In the genomic region with DNA sequence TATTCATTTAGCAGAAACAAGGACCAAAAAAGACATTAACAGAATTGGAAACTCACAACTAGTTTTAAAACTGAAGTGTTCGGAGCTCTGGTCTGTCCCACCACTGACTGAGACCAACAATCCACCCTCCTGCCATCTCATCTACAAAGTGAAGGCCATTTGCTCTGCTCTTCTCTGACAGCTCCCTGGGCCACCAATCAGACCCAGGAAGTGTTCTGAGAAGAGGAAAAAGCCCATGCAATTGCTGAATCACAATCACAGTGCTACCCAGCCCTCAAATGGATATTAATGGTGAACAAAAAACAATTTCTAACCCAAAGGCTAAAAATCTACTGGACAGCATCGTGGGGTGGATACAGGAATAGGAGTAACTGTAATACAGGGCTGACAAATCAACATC, we compare ENCODE assay signal across 3 cellular contexts.
TF ChIP-seq lines count a peak whose summit lies in the region.

No MANE protein-coding gene starts in this region.

TF ChIP-seq in A549, 52 proteins besides CTCF, POLR2A, EP300 and RAD21:
- TF ChIP-seq, protein P1, sequence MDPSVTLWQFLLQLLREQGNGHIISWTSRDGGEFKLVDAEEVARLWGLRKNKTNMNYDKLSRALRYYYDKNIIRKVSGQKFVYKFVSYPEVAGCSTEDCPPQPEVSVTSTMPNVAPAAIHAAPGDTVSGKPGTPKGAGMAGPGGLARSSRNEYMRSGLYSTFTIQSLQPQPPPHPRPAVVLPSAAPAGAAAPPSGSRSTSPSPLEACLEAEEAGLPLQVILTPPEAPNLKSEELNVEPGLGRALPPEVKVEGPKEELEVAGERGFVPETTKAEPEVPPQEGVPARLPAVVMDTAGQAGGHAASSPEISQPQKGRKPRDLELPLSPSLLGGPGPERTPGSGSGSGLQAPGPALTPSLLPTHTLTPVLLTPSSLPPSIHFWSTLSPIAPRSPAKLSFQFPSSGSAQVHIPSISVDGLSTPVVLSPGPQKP (IDR thresholded peaks at IDR 0.05; ENCODE audit: low read depth, low read length) = no peak
- TF ChIP-seq KDM1A (IDR thresholded peaks at IDR 0.05; ENCODE audit: low read depth) (no peak), CHD4 (IDR thresholded peaks at IDR 0.05; ENCODE audit: borderline replicate concordance) (no peak), RCOR1 (IDR thresholded peaks at IDR 0.05; ENCODE audit: low read depth, low read length) (no peak), CBX2 (IDR thresholded peaks at IDR 0.05; ENCODE audit: borderline replicate concordance, low read depth) (no peak), NFE2L2 (conservative IDR thresholded peaks at IDR 0.05; ENCODE audit: low read length) (no peak), JUN (IDR thresholded peaks at IDR 0.05) (no peak; a peak in 1 of 5 replicates), HDAC2 (IDR thresholded peaks at IDR 0.05) (no peak), TFCP2L1 (CRISPR knock-in tag; IDR thresholded peaks at IDR 0.05) (no peak), GATA3 (IDR thresholded peaks at IDR 0.05; ENCODE audit: borderline replicate concordance) (no peak)
- TF ChIP-seq, protein P2, sequence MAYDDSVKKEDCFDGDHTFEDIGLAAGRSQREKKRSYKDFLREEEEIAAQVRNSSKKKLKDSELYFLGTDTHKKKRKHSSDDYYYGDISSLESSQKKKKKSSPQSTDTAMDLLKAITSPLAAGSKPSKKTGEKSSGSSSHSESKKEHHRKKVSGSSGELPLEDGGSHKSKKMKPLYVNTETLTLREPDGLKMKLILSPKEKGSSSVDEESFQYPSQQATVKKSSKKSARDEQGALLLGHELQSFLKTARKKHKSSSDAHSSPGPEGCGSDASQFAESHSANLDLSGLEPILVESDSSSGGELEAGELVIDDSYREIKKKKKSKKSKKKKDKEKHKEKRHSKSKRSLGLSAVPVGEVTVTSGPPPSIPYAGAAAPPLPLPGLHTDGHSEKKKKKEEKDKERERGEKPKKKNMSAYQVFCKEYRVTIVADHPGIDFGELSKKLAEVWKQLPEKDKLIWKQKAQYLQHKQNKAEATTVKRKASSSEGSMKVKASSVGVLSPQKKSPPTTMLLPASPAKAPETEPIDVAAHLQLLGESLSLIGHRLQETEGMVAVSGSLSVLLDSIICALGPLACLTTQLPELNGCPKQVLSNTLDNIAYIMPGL (CRISPR knock-in tag; IDR thresholded peaks at IDR 0.05; ENCODE audit: borderline replicate concordance) = no peak
- TF ChIP-seq, protein P3, sequence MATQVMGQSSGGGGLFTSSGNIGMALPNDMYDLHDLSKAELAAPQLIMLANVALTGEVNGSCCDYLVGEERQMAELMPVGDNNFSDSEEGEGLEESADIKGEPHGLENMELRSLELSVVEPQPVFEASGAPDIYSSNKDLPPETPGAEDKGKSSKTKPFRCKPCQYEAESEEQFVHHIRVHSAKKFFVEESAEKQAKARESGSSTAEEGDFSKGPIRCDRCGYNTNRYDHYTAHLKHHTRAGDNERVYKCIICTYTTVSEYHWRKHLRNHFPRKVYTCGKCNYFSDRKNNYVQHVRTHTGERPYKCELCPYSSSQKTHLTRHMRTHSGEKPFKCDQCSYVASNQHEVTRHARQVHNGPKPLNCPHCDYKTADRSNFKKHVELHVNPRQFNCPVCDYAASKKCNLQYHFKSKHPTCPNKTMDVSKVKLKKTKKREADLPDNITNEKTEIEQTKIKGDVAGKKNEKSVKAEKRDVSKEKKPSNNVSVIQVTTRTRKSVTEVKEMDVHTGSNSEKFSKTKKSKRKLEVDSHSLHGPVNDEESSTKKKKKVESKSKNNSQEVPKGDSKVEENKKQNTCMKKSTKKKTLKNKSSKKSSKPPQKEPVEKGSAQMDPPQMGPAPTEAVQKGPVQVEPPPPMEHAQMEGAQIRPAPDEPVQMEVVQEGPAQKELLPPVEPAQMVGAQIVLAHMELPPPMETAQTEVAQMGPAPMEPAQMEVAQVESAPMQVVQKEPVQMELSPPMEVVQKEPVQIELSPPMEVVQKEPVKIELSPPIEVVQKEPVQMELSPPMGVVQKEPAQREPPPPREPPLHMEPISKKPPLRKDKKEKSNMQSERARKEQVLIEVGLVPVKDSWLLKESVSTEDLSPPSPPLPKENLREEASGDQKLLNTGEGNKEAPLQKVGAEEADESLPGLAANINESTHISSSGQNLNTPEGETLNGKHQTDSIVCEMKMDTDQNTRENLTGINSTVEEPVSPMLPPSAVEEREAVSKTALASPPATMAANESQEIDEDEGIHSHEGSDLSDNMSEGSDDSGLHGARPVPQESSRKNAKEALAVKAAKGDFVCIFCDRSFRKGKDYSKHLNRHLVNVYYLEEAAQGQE (IDR thresholded peaks at IDR 0.05) = no peak

TF ChIP-seq in HEK293, 187 proteins besides CTCF, POLR2A, EP300 and RAD21 (continues in another document):
- TF ChIP-seq ZBTB7A (tag by site-specific recombination; IDR thresholded peaks at IDR 0.05; ENCODE audit: low read depth) (no peak), ZEB2 (tag by site-specific recombination; IDR thresholded peaks at IDR 0.05) (no peak), ZNF174 (tag by site-specific recombination; IDR thresholded peaks at IDR 0.05) (no peak), ZNF521 (tag by site-specific recombination; IDR thresholded peaks at IDR 0.05) (no peak), ZNF16 (tag by site-specific recombination; IDR thresholded peaks at IDR 0.05; ENCODE audit: low read depth) (no peak), ZNF600 (tag by site-specific recombination; IDR thresholded peaks at IDR 0.05) (no peak), KLF9 (tag by site-specific recombination; IDR thresholded peaks at IDR 0.05; ENCODE audit: low read depth) (no peak), ZNF324 (tag by site-specific recombination; IDR thresholded peaks at IDR 0.05) (no peak), ZNF544 (tag by site-specific recombination; IDR thresholded peaks at IDR 0.05) (no peak)
- TF ChIP-seq, protein P4, sequence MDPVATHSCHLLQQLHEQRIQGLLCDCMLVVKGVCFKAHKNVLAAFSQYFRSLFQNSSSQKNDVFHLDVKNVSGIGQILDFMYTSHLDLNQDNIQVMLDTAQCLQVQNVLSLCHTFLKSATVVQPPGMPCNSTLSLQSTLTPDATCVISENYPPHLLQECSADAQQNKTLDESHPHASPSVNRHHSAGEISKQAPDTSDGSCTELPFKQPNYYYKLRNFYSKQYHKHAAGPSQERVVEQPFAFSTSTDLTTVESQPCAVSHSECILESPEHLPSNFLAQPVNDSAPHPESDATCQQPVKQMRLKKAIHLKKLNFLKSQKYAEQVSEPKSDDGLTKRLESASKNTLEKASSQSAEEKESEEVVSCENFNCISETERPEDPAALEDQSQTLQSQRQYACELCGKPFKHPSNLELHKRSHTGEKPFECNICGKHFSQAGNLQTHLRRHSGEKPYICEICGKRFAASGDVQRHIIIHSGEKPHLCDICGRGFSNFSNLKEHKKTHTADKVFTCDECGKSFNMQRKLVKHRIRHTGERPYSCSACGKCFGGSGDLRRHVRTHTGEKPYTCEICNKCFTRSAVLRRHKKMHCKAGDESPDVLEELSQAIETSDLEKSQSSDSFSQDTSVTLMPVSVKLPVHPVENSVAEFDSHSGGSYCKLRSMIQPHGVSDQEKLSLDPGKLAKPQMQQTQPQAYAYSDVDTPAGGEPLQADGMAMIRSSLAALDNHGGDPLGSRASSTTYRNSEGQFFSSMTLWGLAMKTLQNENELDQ (tag by site-specific recombination; IDR thresholded peaks at IDR 0.05; ENCODE audit: low read depth) = no peak
- TF ChIP-seq, protein P5, sequence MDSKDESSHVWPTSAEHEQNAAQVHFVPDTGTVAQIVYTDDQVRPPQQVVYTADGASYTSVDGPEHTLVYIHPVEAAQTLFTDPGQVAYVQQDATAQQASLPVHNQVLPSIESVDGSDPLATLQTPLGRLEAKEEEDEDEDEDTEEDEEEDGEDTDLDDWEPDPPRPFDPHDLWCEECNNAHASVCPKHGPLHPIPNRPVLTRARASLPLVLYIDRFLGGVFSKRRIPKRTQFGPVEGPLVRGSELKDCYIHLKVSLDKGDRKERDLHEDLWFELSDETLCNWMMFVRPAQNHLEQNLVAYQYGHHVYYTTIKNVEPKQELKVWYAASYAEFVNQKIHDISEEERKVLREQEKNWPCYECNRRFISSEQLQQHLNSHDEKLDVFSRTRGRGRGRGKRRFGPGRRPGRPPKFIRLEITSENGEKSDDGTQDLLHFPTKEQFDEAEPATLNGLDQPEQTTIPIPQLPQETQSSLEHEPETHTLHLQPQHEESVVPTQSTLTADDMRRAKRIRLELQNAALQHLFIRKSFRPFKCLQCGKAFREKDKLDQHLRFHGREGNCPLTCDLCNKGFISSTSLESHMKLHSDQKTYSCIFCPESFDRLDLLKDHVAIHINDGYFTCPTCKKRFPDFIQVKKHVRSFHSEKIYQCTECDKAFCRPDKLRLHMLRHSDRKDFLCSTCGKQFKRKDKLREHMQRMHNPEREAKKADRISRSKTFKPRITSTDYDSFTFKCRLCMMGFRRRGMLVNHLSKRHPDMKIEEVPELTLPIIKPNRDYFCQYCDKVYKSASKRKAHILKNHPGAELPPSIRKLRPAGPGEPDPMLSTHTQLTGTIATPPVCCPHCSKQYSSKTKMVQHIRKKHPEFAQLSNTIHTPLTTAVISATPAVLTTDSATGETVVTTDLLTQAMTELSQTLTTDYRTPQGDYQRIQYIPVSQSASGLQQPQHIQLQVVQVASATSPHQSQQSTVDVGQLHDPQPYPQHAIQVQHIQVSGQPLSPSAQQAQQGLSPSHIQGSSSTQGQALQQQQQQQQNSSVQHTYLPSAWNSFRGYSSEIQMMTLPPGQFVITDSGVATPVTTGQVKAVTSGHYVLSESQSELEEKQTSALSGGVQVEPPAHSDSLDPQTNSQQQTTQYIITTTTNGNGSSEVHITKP (tag by site-specific recombination; IDR thresholded peaks at IDR 0.05) = no peak

TF ChIP-seq in K562, 482 proteins besides CTCF, POLR2A, EP300 and RAD21:
- TF ChIP-seq FOXM1 (IDR thresholded peaks at IDR 0.05; ENCODE audit: low read depth) (no peak), FOXM1 (CRISPR knock-in tag; IDR thresholded peaks at IDR 0.05; ENCODE audit: low read depth) (no peak), RB1 (IDR thresholded peaks at IDR 0.05; ENCODE audit: low read depth) (no peak), ZC3H8 (IDR thresholded peaks at IDR 0.05) (no peak), TRIM24 (IDR thresholded peaks at IDR 0.05) (no peak), ZNF316 (IDR thresholded peaks at IDR 0.05) (no peak)
